Comparison of ENCODE assay signal across 22 cellular contexts in the genomic region with DNA sequence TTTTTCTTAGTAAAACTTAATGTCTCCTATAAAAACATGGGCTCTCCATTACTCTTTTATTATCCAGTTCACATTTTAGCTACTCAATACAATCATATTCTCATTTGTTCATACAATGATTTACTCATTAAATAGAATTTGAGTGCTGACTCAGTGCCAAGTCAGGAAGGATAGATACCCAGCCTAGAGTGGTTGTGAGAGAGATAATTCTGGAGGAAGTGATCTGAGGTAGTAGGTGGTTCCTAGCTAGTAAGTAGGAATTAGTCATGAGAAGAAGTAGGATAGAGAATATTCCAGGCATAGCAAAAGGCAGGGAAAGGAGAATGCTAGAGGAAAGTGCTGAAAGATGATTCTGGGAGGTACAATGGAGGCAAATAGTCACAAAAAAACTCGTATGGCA.
DNase-seq lines count a peak whose midpoint lies in the region; ATAC-seq and TF ChIP-seq lines count a peak whose summit lies in the region.
"Had no signal": no experiment of that assay in that cellular context is flagged by ENCODE, and none has a peak within 500 bp of the region (broad histone marks: within the 10 kb centered on the region; RNA-seq: fewer than 3 reads in every experiment).

No MANE protein-coding gene starts in this region.

- H3K4me3 Mint-ChIP-seq in Calu3 (ENCODE audit: low read depth, unreplicated experiment) (no peak overlapping the region), WTC11 (no peak overlapping the region)
- no peak overlapping the region for H3K4me3 Mint-ChIP-seq in activated CD4-positive, alpha-beta T cell treated with anti-CD3 and anti-CD28 coated beads, Interleukin-2, amount 10 ng/mL, durations not matched to agents 7 days and 5 days
- H3K4me3 Mint-ChIP-seq in stimulated activated memory B cell treated with anti-CD40 and anti-IgM and Interleukin-4, amounts not matched to agents 10 μg/mL and 1 μg/mL and 100 μg/mL, for 72 hours, result no peak overlapping the region
- H3K4me3 Mint-ChIP-seq: CD8-positive, alpha-beta memory T cell had no signal

- CTCF ChIA-PET in Calu3 (lab: Charles Lee), result interaction anchor here (1.1 kb wide), 1 partner anchor 88 kb away, joined by 3 read pairs; no protein-coding TSS in a partner anchor
- CTCF ChIA-PET in WTC11 (lab: Charles Lee), result interaction anchor here (0.7 kb wide), 2 partner anchors 48 to 569 kb away, joined by 3 to 4 read pairs; no protein-coding TSS in a partner anchor
- CTCF ChIA-PET in activated CD4-positive, alpha-beta T cell treated with anti-CD3 and anti-CD28 coated beads, Interleukin-2, amount 10 ng/mL, durations not matched to agents 7 days and 5 days (lab: Charles Lee), result no interaction called here

- TF ChIP-seq CTCF in Calu3 (IDR thresholded peaks at IDR 0.05; ENCODE audit: unreplicated experiment) (no peak), WTC11 (IDR thresholded peaks at IDR 0.05) (no peak), kidney epithelial cell (IDR thresholded peaks at IDR 0.05; ENCODE audit: insufficient read depth, low read length, poor library complexity, severe bottlenecking) (no peak)

- H3K36me3 ChIP-seq in kidney epithelial cell (ENCODE audit: control insufficient read depth, insufficient read depth, low read length), result no peaks in the 10 kb centered on the region
- H3K36me3 ChIP-seq: BLaER1 treated with 17β-estradiol and CSF1 and Interleukin-3, amounts not matched to agents 10 nM and 100 nM had no signal

- H3K27me3 ChIP-seq in kidney epithelial cell (ENCODE audit: control insufficient read depth, insufficient read depth, low read length), result no peaks in the 10 kb centered on the region
- H3K27me3 ChIP-seq: BLaER1 treated with 17β-estradiol and CSF1 and Interleukin-3, amounts not matched to agents 10 nM and 100 nM had no signal

- intact Hi-C loops in Calu3 (cut with micrococcal nuclease; ENCODE audit: unreplicated experiment), result no loop called here

- ATAC-seq in WTC11, result no peak
- no peak for ATAC-seq in stimulated activated memory B cell treated with anti-CD40 and anti-IgM and Interleukin-4, amounts not matched to agents 10 μg/mL and 1 μg/mL and 100 μg/mL, for 72 hours
- ATAC-seq: A549, HCT116, HepG2 had no signal

- H3K27ac Mint-ChIP-seq in Calu3 (ENCODE audit: unreplicated experiment) (peak overlapping the region; percentile 1), WTC11 (peak overlapping the region; percentile 64)
- no peak overlapping the region for H3K27ac Mint-ChIP-seq in activated CD4-positive, alpha-beta T cell treated with anti-CD3 and anti-CD28 coated beads, Interleukin-2, amount 10 ng/mL, durations not matched to agents 7 days and 5 days
- H3K27ac Mint-ChIP-seq in stimulated activated memory B cell treated with anti-CD40 and anti-IgM and Interleukin-4, amounts not matched to agents 10 μg/mL and 1 μg/mL and 100 μg/mL, for 72 hours, result no peak overlapping the region
- H3K27ac Mint-ChIP-seq: CD8-positive, alpha-beta memory T cell had no signal

- POLR2A ChIA-PET in WTC11 (lab: Charles Lee), result no interaction called here
- POLR2A ChIA-PET in activated CD4-positive, alpha-beta T cell treated with anti-CD3 and anti-CD28 coated beads, Interleukin-2, amount 10 ng/mL, durations not matched to agents 7 days and 5 days (lab: Charles Lee), result no interaction called here

- no TSS peak for BruUV-seq in Calu3 (replicated peaks; lab: Mats Ljungman, UMichigan)

- H3K4me1 Mint-ChIP-seq in Calu3 (ENCODE audit: low read depth, unreplicated experiment), result peaks cover 11% of the 10 kb centered on the region
- peaks cover 77% of the 10 kb centered on the region for H3K4me1 Mint-ChIP-seq in WTC11
- H3K4me1 Mint-ChIP-seq in activated CD4-positive, alpha-beta T cell treated with anti-CD3 and anti-CD28 coated beads, Interleukin-2, amount 10 ng/mL, durations not matched to agents 7 days and 5 days, result no peaks in the 10 kb centered on the region
- no peaks in the 10 kb centered on the region for H3K4me1 Mint-ChIP-seq in stimulated activated memory B cell treated with anti-CD40 and anti-IgM and Interleukin-4, amounts not matched to agents 10 μg/mL and 1 μg/mL and 100 μg/mL, for 72 hours
- H3K4me1 Mint-ChIP-seq: CD8-positive, alpha-beta memory T cell had no signal

- DNase-seq in Calu3, result no peak
- DNase-seq in HK-2 (ENCODE audit: unreplicated experiment), result peak; percentile 17
- DNase-seq in WTC11 (ENCODE audit: low spot score), result no peak
- DNase-seq in kidney epithelial cell (ENCODE audit: low read depth), result peak; percentile 28
- no peak for DNase-seq in activated CD4-positive, alpha-beta T cell treated with anti-CD3 and anti-CD28 coated beads for 4 hours
- DNase-seq in activated CD4-positive, alpha-beta T cell treated with anti-CD3 and anti-CD28 coated beads, Interleukin-2, amount 10 ng/mL, durations not matched to agents 7 days and 5 days, result no peak
- DNase-seq in cortex of kidney (lab: John Stamatoyannopoulos, UW), result no peak
- DNase-seq: CD8-positive, alpha-beta memory T cell; KG1; NCI-H1436; NCI-H2029; NCI-H2171; NCI-H446; NCI-H748 treated with DMSO at 0.1 percent for 48 hours; PC-9; Right ventricle myocardium superior had no signal

- no peaks in the 10 kb centered on the region for H3K27me3 Mint-ChIP-seq in Calu3 (ENCODE audit: unreplicated experiment)
- no peaks in the 10 kb centered on the region for H3K27me3 Mint-ChIP-seq in WTC11 (ENCODE audit: low read depth)
- no peaks in the 10 kb centered on the region for H3K27me3 Mint-ChIP-seq in activated CD4-positive, alpha-beta T cell treated with anti-CD3 and anti-CD28 coated beads, Interleukin-2, amount 10 ng/mL, durations not matched to agents 7 days and 5 days
- no peaks in the 10 kb centered on the region for H3K27me3 Mint-ChIP-seq in stimulated activated memory B cell treated with anti-CD40 and anti-IgM and Interleukin-4, amounts not matched to agents 10 μg/mL and 1 μg/mL and 100 μg/mL, for 72 hours
- H3K27me3 Mint-ChIP-seq: CD8-positive, alpha-beta memory T cell had no signal

- no peaks in the 10 kb centered on the region for H3K36me3 Mint-ChIP-seq in Calu3 (ENCODE audit: insufficient read depth, unreplicated experiment)
- no peaks in the 10 kb centered on the region for H3K36me3 Mint-ChIP-seq in WTC11
- no peaks in the 10 kb centered on the region for H3K36me3 Mint-ChIP-seq in activated CD4-positive, alpha-beta T cell treated with anti-CD3 and anti-CD28 coated beads, Interleukin-2, amount 10 ng/mL, durations not matched to agents 7 days and 5 days (ENCODE audit: low read depth)
- H3K36me3 Mint-ChIP-seq in stimulated activated memory B cell treated with anti-CD40 and anti-IgM and Interleukin-4, amounts not matched to agents 10 μg/mL and 1 μg/mL and 100 μg/mL, for 72 hours, result no peaks in the 10 kb centered on the region
- H3K36me3 Mint-ChIP-seq: CD8-positive, alpha-beta memory T cell had no signal

- no peak overlapping the region for H3K4me3 ChIP-seq in kidney epithelial cell (ENCODE audit: low read depth, low read length)
- H3K4me3 ChIP-seq: A549; BLaER1 treated with 17β-estradiol and CSF1 and Interleukin-3, amounts not matched to agents 10 nM and 100 nM; PC-9; SK-N-MC had no signal

- H3K9me3 Mint-ChIP-seq in Calu3 (ENCODE audit: low read depth, unreplicated experiment), result no peaks in the 10 kb centered on the region
- H3K9me3 Mint-ChIP-seq in WTC11, result no peaks in the 10 kb centered on the region
- H3K9me3 Mint-ChIP-seq in activated CD4-positive, alpha-beta T cell treated with anti-CD3 and anti-CD28 coated beads, Interleukin-2, amount 10 ng/mL, durations not matched to agents 7 days and 5 days, result no peaks in the 10 kb centered on the region
- no peaks in the 10 kb centered on the region for H3K9me3 Mint-ChIP-seq in stimulated activated memory B cell treated with anti-CD40 and anti-IgM and Interleukin-4, amounts not matched to agents 10 μg/mL and 1 μg/mL and 100 μg/mL, for 72 hours

TF ChIP-seq in WTC11, 78 proteins besides CTCF, POLR2A, EP300 and RAD21 (continues in another document):
- no peak for TF ChIP-seq FOXK1 (CRISPR knock-in tag; IDR thresholded peaks at IDR 0.05)
- TF ChIP-seq NFATC4 (CRISPR knock-in tag; IDR thresholded peaks at IDR 0.05), result no peak
- no peak for TF ChIP-seq SOX15 (CRISPR knock-in tag; IDR thresholded peaks at IDR 0.05)
- TF ChIP-seq AFF4 (CRISPR knock-in tag; IDR thresholded peaks at IDR 0.05; ENCODE audit: borderline replicate concordance), result no peak

Comparison
In these comparisons a context has a peak if more than half of its experiments do, and no peak if none do; other contexts are left out.
1. DNase-seq: peak in HK-2 (single experiment) and kidney epithelial cell (single experiment); none in Calu3 (single experiment), WTC11 (single experiment), activated CD4-positive, alpha-beta T cell treated with anti-CD3 and anti-CD28 coated beads for 4 hours (0 of 2), activated CD4-positive, alpha-beta T cell treated with anti-CD3 and anti-CD28 coated beads, Interleukin-2, amount 10 ng/mL, durations not matched to agents 7 days and 5 days (single experiment) and cortex of kidney (single experiment).
2. H3K27ac Mint-ChIP-seq: peak in Calu3 (single experiment) and WTC11 (single experiment); none in activated CD4-positive, alpha-beta T cell treated with anti-CD3 and anti-CD28 coated beads, Interleukin-2, amount 10 ng/mL, durations not matched to agents 7 days and 5 days (single experiment) and stimulated activated memory B cell treated with anti-CD40 and anti-IgM and Interleukin-4, amounts not matched to agents 10 μg/mL and 1 μg/mL and 100 μg/mL, for 72 hours (single experiment).